Comparison of ENCODE assay signal across 28 cellular contexts in the genomic region with DNA sequence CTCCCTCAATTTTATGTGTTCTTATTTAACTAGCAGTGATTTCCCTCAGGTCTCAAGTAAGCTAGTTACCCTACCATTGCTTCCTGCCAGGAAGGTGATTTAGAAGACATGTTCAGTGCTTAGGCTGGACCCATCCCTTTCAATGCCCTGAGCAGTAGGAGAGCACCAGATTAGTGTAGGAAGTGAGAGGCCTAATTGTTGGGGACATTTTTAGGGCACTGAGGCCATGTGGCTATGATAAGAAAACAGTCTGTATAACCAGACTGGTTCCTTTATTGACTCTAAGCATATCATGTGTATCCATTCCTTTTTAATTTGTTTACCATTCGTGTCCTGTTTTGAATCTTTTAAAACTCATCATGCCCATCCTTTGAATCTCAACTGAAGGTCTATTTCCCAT.
DNase-seq lines count a peak whose midpoint lies in the region; ATAC-seq and TF ChIP-seq lines count a peak whose summit lies in the region.
"Had no signal": no experiment of that assay in that cellular context is flagged by ENCODE, and none has a peak within 500 bp of the region (broad histone marks: within the 10 kb centered on the region; RNA-seq: fewer than 3 reads in every experiment).

No MANE protein-coding gene starts in this region.

- peak overlapping the region; percentile 96 for H3K27ac Mint-ChIP-seq in MCF 10A (ENCODE audit: low read depth, unreplicated experiment)
- H3K27ac Mint-ChIP-seq: endodermal cell, nephron, T-cell had no signal

- no peaks in the 10 kb centered on the region for H3K27me3 Mint-ChIP-seq in MCF 10A (ENCODE audit: insufficient read depth, unreplicated experiment)
- H3K27me3 Mint-ChIP-seq: T-cell had no signal

- H3K27ac ChIP-seq in breast epithelium (no peak overlapping the region), VCaP (peak overlapping the region; percentile 36)
- H3K27ac ChIP-seq: 22Rv1, parathyroid adenoma had no signal

- no peak for ATAC-seq in GM21381 (IDR thresholded peaks at IDR 0.05; ENCODE audit: unreplicated experiment)
- ATAC-seq: stimulated activated naive CD8-positive, alpha-beta T cell treated with anti-CD3 and anti-CD28 coated beads, Interleukin-15, Interleukin-2, amounts not matched to agents 100 U/mL and 50 U/mL, for 24 hours; T-cell had no signal

- no peak for DNase-seq in MCF 10A (ENCODE audit: unreplicated experiment)
- no peak for DNase-seq in breast epithelium (ENCODE audit: low spot score in 2 of 2)
- peak; percentile 3 for DNase-seq in kidney tubule cell (ENCODE audit: low spot score)
- no peak for DNase-seq in HEK293T (ENCODE audit: extremely low spot score)
- DNase-seq in activated T-cell treated with anti-CD3 and anti-CD28 coated beads, Interleukin-2, amount 50 U/mL, for 1 hour, result no peak
- DNase-seq in NCI-H187 treated with DMSO at 0.1 percent for 48 hours (lab: John Stamatoyannopoulos, UW), result no peak
- DNase-seq: activated CD4-positive, alpha-beta T cell treated with anti-CD3 and anti-CD28 coated beads for 4 hours; activated CD8-positive, alpha-beta memory T cell treated with anti-CD3 and anti-CD28 coated beads for 24 hours; activated naive CD4-positive, alpha-beta T cell treated with Interleukin-2 at 50 U/mL for 16 hours; activated T-cell treated with anti-CD3 and anti-CD28 coated beads, Interleukin-2, amount 50 U/mL, for 48 hours; cortex of kidney; endodermal cell; H7; Kasumi-1; left ventricle myocardium superior; NCI-H1092; NCI-H1930; NCI-H345; OCI-M1; right cardiac atrium; SHP77; stimulated activated naive CD8-positive, alpha-beta T cell treated with anti-CD3 and anti-CD28 coated beads, Interleukin-15, Interleukin-2, amounts not matched to agents 100 U/mL and 50 U/mL, for 24 hours; T-cell had no signal

- H3K4me1 ChIP-seq in breast epithelium, result no peaks in the 10 kb centered on the region
- H3K4me1 ChIP-seq: parathyroid adenoma had no signal

- POLR2A ChIA-PET in MCF 10A (lab: Yijun Ruan, JAX) (no interaction called here), HEK293T (lab: Yijun Ruan, JAX) (no interaction called here)

- H3K36me3 Mint-ChIP-seq in MCF 10A (ENCODE audit: insufficient read depth, unreplicated experiment), result no peaks in the 10 kb centered on the region
- H3K36me3 Mint-ChIP-seq: T-cell had no signal

- H3K4me1 Mint-ChIP-seq in MCF 10A (ENCODE audit: insufficient read depth, unreplicated experiment), result peaks cover 25% of the 10 kb centered on the region
- H3K4me1 Mint-ChIP-seq: endodermal cell, T-cell had no signal

- CTCF ChIA-PET in MCF 10A (lab: Yijun Ruan, JAX) (no interaction called here), HEK293T (lab: Yijun Ruan, JAX) (no interaction called here)

- H3K4me3 ChIP-seq in breast epithelium, result no peak overlapping the region

- peaks cover 13% of the 10 kb centered on the region for H3K9me3 Mint-ChIP-seq in MCF 10A (ENCODE audit: unreplicated experiment)
- H3K9me3 Mint-ChIP-seq: T-cell had no signal

- H3K27me3 ChIP-seq in breast epithelium, result no peaks in the 10 kb centered on the region

- intact Hi-C loops in MCF 10A (cut with micrococcal nuclease) (loop anchor here (2.0 kb wide), 1 partner anchor 307 kb away; no protein-coding TSS in a partner anchor), breast epithelium (cut with DNase I; ENCODE audit: low total_unique reads) (no loop called here)

- TF ChIP-seq POLR2A in breast epithelium (IDR thresholded peaks at IDR 0.05), result no peak

- TF ChIP-seq CTCF in MCF 10A (IDR thresholded peaks at IDR 0.05; ENCODE audit: unreplicated experiment), result no peak
- TF ChIP-seq CTCF in breast epithelium (IDR thresholded peaks at IDR 0.05), result no peak
- no peak for TF ChIP-seq CTCF in VCaP (conservative IDR thresholded peaks at IDR 0.05)

- no TSS peak for BruUV-seq in MCF 10A (replicated peaks; lab: Mats Ljungman, UMichigan)

- no peak overlapping the region for H3K4me3 Mint-ChIP-seq in MCF 10A (ENCODE audit: unreplicated experiment)
- H3K4me3 Mint-ChIP-seq: endodermal cell, nephron, T-cell had no signal

- H3K9me3 ChIP-seq in breast epithelium, result no peaks in the 10 kb centered on the region

- no peaks in the 10 kb centered on the region for H3K36me3 ChIP-seq in breast epithelium

TF ChIP-seq in HEK293T, 16 proteins besides CTCF, POLR2A, EP300 and RAD21:
- TF ChIP-seq LEF1 (IDR thresholded peaks at IDR 0.05; ENCODE audit: borderline replicate concordance) (no peak), FOXK2 (IDR thresholded peaks at IDR 0.05) (no peak), TARDBP (IDR thresholded peaks at IDR 0.05) (no peak), NFRKB (IDR thresholded peaks at IDR 0.05) (no peak), SP1 (IDR thresholded peaks at IDR 0.05) (no peak), PKNOX1 (IDR thresholded peaks at IDR 0.05) (no peak), SUZ12 (IDR thresholded peaks at IDR 0.05) (no peak), CTBP1 (IDR thresholded peaks at IDR 0.05; ENCODE audit: borderline replicate concordance) (no peak), ELF4 (IDR thresholded peaks at IDR 0.05) (no peak), BHLHE40 (IDR thresholded peaks at IDR 0.05; ENCODE audit: borderline replicate concordance) (no peak), FOXA1 (IDR thresholded peaks at IDR 0.05) (no peak), ARNT (IDR thresholded peaks at IDR 0.05) (no peak), L3MBTL2 (conservative IDR thresholded peaks at IDR 0.05) (no peak), FOXM1 (IDR thresholded peaks at IDR 0.05; ENCODE audit: borderline replicate concordance) (no peak), ZNF384 (IDR thresholded peaks at IDR 0.05) (no peak)
